ENCODE assay signal across 20 cellular contexts in genomic region chr4:68337004-68337403, GRCh38. TPM values are rescaled to one million over a fixed set of nuclear protein-coding genes. Genes with fewer than 3 reads are reported as not detected.
DNase-seq lines count a peak whose midpoint lies in the region; FAIRE-seq and TF ChIP-seq lines count a peak whose summit lies in the region.
"Had no signal": no experiment of that assay in that cellular context is flagged by ENCODE, and none has a peak within 500 bp of the region (broad histone marks: within the 10 kb centered on the region; RNA-seq: fewer than 3 reads in every experiment).

No MANE protein-coding gene starts in this region.

- H3K27me3 Mint-ChIP-seq in activated naive CD4-positive, alpha-beta T cell treated with anti-CD3 and anti-CD28 coated beads, Interleukin-2, amount 50 U/mL, for 24 hours = no peaks in the 10 kb centered on the region
- H3K27me3 Mint-ChIP-seq in activated T-helper 1 cell treated with anti-CD3 and anti-CD28 coated beads, Interleukin-12 subunit alpha, Interleukin-12 subunit beta, Interleukin-2, Interleukin-4 antibody, amounts not matched to agents 30 ng/mL and 10 ng/mL and 1 ng/mL, durations not matched to agents 14 hours and 24 hours and 36 hours (ENCODE audit: insufficient read depth) = no peaks in the 10 kb centered on the region
- H3K27me3 Mint-ChIP-seq in endothelial cell (ENCODE audit: unreplicated experiment) = peaks cover 2% of the 10 kb centered on the region

- H3K4me1 ChIP-seq in hepatocyte (ENCODE audit: insufficient read depth) = peaks cover 27% of the 10 kb centered on the region

- intact Hi-C loops in activated T-helper 1 cell treated with anti-CD3 and anti-CD28 coated beads, Interleukin-12 subunit alpha, Interleukin-12 subunit beta, Interleukin-2, Interleukin-4 antibody, amounts not matched to agents 30 ng/mL and 10 ng/mL and 1 ng/mL, durations not matched to agents 14 hours and 24 hours and 36 hours (cut with micrococcal nuclease) = no loop called here

- no peak overlapping the region for H3K4me3 ChIP-seq in hepatocyte
- H3K4me3 ChIP-seq: mucosa of descending colon, SK-N-MC, spleen had no signal

- peak overlapping the region; percentile 88 for H3K27ac Mint-ChIP-seq in activated naive CD4-positive, alpha-beta T cell treated with anti-CD3 and anti-CD28 coated beads, Interleukin-2, amount 50 U/mL, for 24 hours
- H3K27ac Mint-ChIP-seq in activated T-helper 1 cell treated with anti-CD3 and anti-CD28 coated beads, Interleukin-12 subunit alpha, Interleukin-12 subunit beta, Interleukin-2, Interleukin-4 antibody, amounts not matched to agents 30 ng/mL and 10 ng/mL and 1 ng/mL, durations not matched to agents 14 hours and 24 hours and 36 hours = peak overlapping the region; percentile 75
- no peak overlapping the region for H3K27ac Mint-ChIP-seq in endothelial cell (ENCODE audit: unreplicated experiment)

- peak overlapping the region; percentile 4 for H3K4me3 Mint-ChIP-seq in activated naive CD4-positive, alpha-beta T cell treated with anti-CD3 and anti-CD28 coated beads, Interleukin-2, amount 50 U/mL, for 24 hours
- H3K4me3 Mint-ChIP-seq in activated T-helper 1 cell treated with anti-CD3 and anti-CD28 coated beads, Interleukin-12 subunit alpha, Interleukin-12 subunit beta, Interleukin-2, Interleukin-4 antibody, amounts not matched to agents 30 ng/mL and 10 ng/mL and 1 ng/mL, durations not matched to agents 14 hours and 24 hours and 36 hours = no peak overlapping the region
- H3K4me3 Mint-ChIP-seq in endothelial cell (ENCODE audit: unreplicated experiment) = peak overlapping the region; percentile 13
- H3K4me3 Mint-ChIP-seq: CD14-positive monocyte had no signal

- H3K9me2 ChIP-seq in hepatocyte (replicated peaks; ENCODE audit: insufficient read depth) = no peaks in the 10 kb centered on the region

- H3K9me3 Mint-ChIP-seq in activated naive CD4-positive, alpha-beta T cell treated with anti-CD3 and anti-CD28 coated beads, Interleukin-2, amount 50 U/mL, for 24 hours = no peaks in the 10 kb centered on the region
- H3K9me3 Mint-ChIP-seq in activated T-helper 1 cell treated with anti-CD3 and anti-CD28 coated beads, Interleukin-12 subunit alpha, Interleukin-12 subunit beta, Interleukin-2, Interleukin-4 antibody, amounts not matched to agents 30 ng/mL and 10 ng/mL and 1 ng/mL, durations not matched to agents 14 hours and 24 hours and 36 hours = no peaks in the 10 kb centered on the region
- H3K9me3 Mint-ChIP-seq in endothelial cell (ENCODE audit: unreplicated experiment) = no peaks in the 10 kb centered on the region
- H3K9me3 Mint-ChIP-seq: CD14-positive monocyte had no signal

- peaks cover 80% of the 10 kb centered on the region for H3K4me1 Mint-ChIP-seq in activated naive CD4-positive, alpha-beta T cell treated with anti-CD3 and anti-CD28 coated beads, Interleukin-2, amount 50 U/mL, for 24 hours
- peaks cover 39% of the 10 kb centered on the region for H3K4me1 Mint-ChIP-seq in activated T-helper 1 cell treated with anti-CD3 and anti-CD28 coated beads, Interleukin-12 subunit alpha, Interleukin-12 subunit beta, Interleukin-2, Interleukin-4 antibody, amounts not matched to agents 30 ng/mL and 10 ng/mL and 1 ng/mL, durations not matched to agents 14 hours and 24 hours and 36 hours (ENCODE audit: low read depth)
- H3K4me1 Mint-ChIP-seq in endothelial cell (ENCODE audit: unreplicated experiment) = peaks cover 23% of the 10 kb centered on the region

- H4K20me1 ChIP-seq in hepatocyte (ENCODE audit: insufficient read depth, poor library complexity, severe bottlenecking) = peaks cover 88% of the 10 kb centered on the region

- H3K36me3 ChIP-seq in hepatocyte (replicated peaks; ENCODE audit: insufficient read depth, low read depth) = peaks cover 2% of the 10 kb centered on the region

- TF ChIP-seq CTCF in endothelial cell (IDR thresholded peaks at IDR 0.05; ENCODE audit: unreplicated experiment) (no peak), hepatocyte (IDR thresholded peaks at IDR 0.05; ENCODE audit: poor library complexity) (no peak)

- WGBS in hepatocyte (ENCODE audit: low lambda C conversion rate, missing lambda C conversion rate) = 100% methylated on average over 1 of the region's 1 CpG

- no peak overlapping the region for H3K27ac ChIP-seq in hepatocyte
- H3K27ac ChIP-seq: SK-N-MC, spleen had no signal

- H3K79me2 ChIP-seq in hepatocyte = peaks cover 100% of the 10 kb centered on the region

- H2AFZ ChIP-seq in hepatocyte = no peak overlapping the region

- no peak overlapping the region for H3K4me2 ChIP-seq in hepatocyte

- DNase-seq in activated naive CD4-positive, alpha-beta T cell (lab: John Stamatoyannopoulos, UW) = no peak
- DNase-seq in activated T-helper 1 cell treated with anti-CD3 and anti-CD28 coated beads, Interleukin-12 subunit alpha, Interleukin-12 subunit beta, Interleukin-2, Interleukin-4 antibody, amounts not matched to agents 30 ng/mL and 10 ng/mL and 1 ng/mL, durations not matched to agents 14 hours and 24 hours and 36 hours (ENCODE audit: low spot score) = no peak
- DNase-seq in endothelial cell (ENCODE audit: low spot score) (no peak), urothelium cell line (ENCODE audit: low spot score) (no peak), kidney glomerular epithelial cell (lab: John Stamatoyannopoulos, UW) (no peak), hepatocyte (ENCODE audit: low spot score) (no peak), NCI-H774 (lab: John Stamatoyannopoulos, UW) (no peak)
- DNase-seq: activated gamma-delta T cell treated with Interleukin-2 at 50 U/mL for 16 hours; IMR-90; left ventricle myocardium superior; mucosa of descending colon; NCI-H1436; NCI-H510A treated with DMSO at 0.1 percent for 48 hours; occipital lobe; spleen; stimulated activated CD4-positive, alpha-beta T cell treated with anti-CD3 and anti-CD28 coated beads, Interleukin-4, amount 100 ng/mL, for 4 hours had no signal

- no peaks in the 10 kb centered on the region for H3K9me3 ChIP-seq in hepatocyte (ENCODE audit: low read depth)
- H3K9me3 ChIP-seq: mucosa of descending colon, spleen had no signal

- H3K27me3 ChIP-seq in hepatocyte = no peaks in the 10 kb centered on the region
- H3K27me3 ChIP-seq: spleen had no signal

- H3K36me3 Mint-ChIP-seq in activated naive CD4-positive, alpha-beta T cell treated with anti-CD3 and anti-CD28 coated beads, Interleukin-2, amount 50 U/mL, for 24 hours = peaks cover 16% of the 10 kb centered on the region
- H3K36me3 Mint-ChIP-seq in activated T-helper 1 cell treated with anti-CD3 and anti-CD28 coated beads, Interleukin-12 subunit alpha, Interleukin-12 subunit beta, Interleukin-2, Interleukin-4 antibody, amounts not matched to agents 30 ng/mL and 10 ng/mL and 1 ng/mL, durations not matched to agents 14 hours and 24 hours and 36 hours (ENCODE audit: low read depth) = peaks cover 30% of the 10 kb centered on the region
- H3K36me3 Mint-ChIP-seq in endothelial cell (ENCODE audit: low read depth, unreplicated experiment) = peaks cover 10% of the 10 kb centered on the region

- peak; percentile 9 for FAIRE-seq in urothelium cell line (lab: Jason Lieb, UNC)
- FAIRE-seq: colon had no signal

RNA-seq across cellular contexts. Expression of gene YTHDC1, which starts 12.9 kb away (rescaled TPM):
- 75.6 and 82.3 TPM in 2 replicates for total RNA-seq in activated T-helper 1 cell treated with anti-CD3 and anti-CD28 coated beads, Interleukin-12 subunit alpha, Interleukin-12 subunit beta, Interleukin-2, Interleukin-4 antibody, amounts not matched to agents 30 ng/mL and 10 ng/mL and 1 ng/mL, durations not matched to agents 14 hours and 24 hours and 36 hours
- total RNA-seq in endothelial cell (ENCODE audit: unreplicated experiment) = 110 TPM
- total RNA-seq in hepatocyte = 75.4 and 79.3 TPM in 2 replicates
- 45.3 and 48.6 TPM in 2 replicates for polyA plus RNA-seq in hepatocyte
